Comparison of ENCODE assay signal across 13 cellular contexts in genomic region chr10:86345296-86346168, GRCh38. TPM values are rescaled to one million over a fixed set of nuclear protein-coding genes. Genes with fewer than 3 reads are reported as not detected.
DNase-seq lines count a peak whose midpoint lies in the region; TF ChIP-seq lines count a peak whose summit lies in the region.
"Had no signal": no experiment of that assay in that cellular context is flagged by ENCODE, and none has a peak within 500 bp of the region (broad histone marks: within the 10 kb centered on the region; RNA-seq: fewer than 3 reads in every experiment).

No MANE protein-coding gene starts in this region.

- H2AFZ ChIP-seq in mammary epithelial cell (ENCODE audit: low read depth, low read length): no peak overlapping the region

- H3K27me3 ChIP-seq in mammary epithelial cell (ENCODE audit: insufficient read depth, low read length): no peaks in the 10 kb centered on the region

- no TSS peak for BruUV-seq in mammary epithelial cell (replicated peaks; lab: Mats Ljungman, UMichigan)

- dilution Hi-C loops in mammary epithelial cell (cut with HindIII; ENCODE audit: low sequenced_read_pairs): no loop called here

- no peak overlapping the region for H3K4me2 ChIP-seq in mammary epithelial cell (ENCODE audit: insufficient read depth, low read depth, low read length)

- H3K9ac ChIP-seq in mammary epithelial cell (ENCODE audit: insufficient read depth, low read length): no peak overlapping the region

- CTCF ChIA-PET in HEK293 (lab: Yijun Ruan, JAX) (interaction anchor here (0.9 kb wide), 1 partner anchor 10 kb away, joined by 3 read pairs; no protein-coding TSS in a partner anchor), mammary epithelial cell (lab: Charles Lee; ENCODE audit: low non-redundant PET) (no interaction called here)

- H3K27ac ChIP-seq in HEK293 (ENCODE audit: extremely low read depth, low read depth, low read length): no peak overlapping the region
- H3K27ac ChIP-seq in mammary epithelial cell (ENCODE audit: insufficient read depth, low read depth, low read length): no peak overlapping the region

- no peak for TF ChIP-seq CTCF in HEK293 (tag by site-specific recombination; IDR thresholded peaks at IDR 0.05)
- TF ChIP-seq CTCF in mammary epithelial cell (conservative IDR thresholded peaks at IDR 0.05 in 1 of 2, IDR thresholded peaks at IDR 0.05 in 1 of 2; ENCODE audit: extremely low read depth in 1 of 2, insufficient read depth in 1 of 2, low read depth in 1 of 2, low read length in 2 of 2): no peak
- TF ChIP-seq CTCF in GM20000 (IDR thresholded peaks at IDR 0.05; ENCODE audit: extremely low read depth, missing control alignments): no peak

- intact Hi-C loops in mammary epithelial cell (cut with micrococcal nuclease): no loop called here

- POLR2A ChIA-PET in HEK293 (lab: Yijun Ruan, JAX): no interaction called here

- H3K36me3 ChIP-seq in HEK293 (ENCODE audit: control insufficient read depth in 2 of 2, insufficient read depth in 1 of 2, low read length in 2 of 2) (no peaks in the 10 kb centered on the region), mammary epithelial cell (ENCODE audit: insufficient read depth, low read length) (no peaks in the 10 kb centered on the region)

- in situ Hi-C loops in mammary epithelial cell (cut with MboI; ENCODE audit: low sequenced_read_pairs in 2 of 2): no loop called here

- H3K4me3 ChIP-seq in HEK293 (ENCODE audit: low read depth, low read length) (no peak overlapping the region), mammary epithelial cell (replicated peaks in 1 of 3; ENCODE audit: insufficient read depth in 1 of 3, low read depth in 2 of 3, low read length in 3 of 3) (no peak overlapping the region)

- WGBS in mammary epithelial cell (ENCODE audit: low coverage, missing lambda C conversion rate): 65% methylated on average over 6 of the region's 6 CpGs

- H4K20me1 ChIP-seq in mammary epithelial cell (ENCODE audit: insufficient read depth, low read length): no peaks in the 10 kb centered on the region

- H3K4me1 ChIP-seq in HEK293 (ENCODE audit: control insufficient read depth, insufficient read depth, low read length) (no peaks in the 10 kb centered on the region), mammary epithelial cell (ENCODE audit: insufficient read depth, low read length) (peaks cover 7% of the 10 kb centered on the region)

- H3K9me3 ChIP-seq in HEK293 (ENCODE audit: control insufficient read depth, insufficient read depth, low read depth, low read length) (no peaks in the 10 kb centered on the region), mammary epithelial cell (replicated peaks; ENCODE audit: insufficient read depth, low read length) (no peaks in the 10 kb centered on the region)

- DNase-seq in AG20443 (ENCODE audit: low spot score) (peak; percentile 84), mammary epithelial cell (peak; percentile 13), myocyte (ENCODE audit: low read depth) (peak; percentile 84), NCI-H2196 treated with DMSO at 0.1 percent for 48 hours (lab: John Stamatoyannopoulos, UW; ENCODE audit: unreplicated experiment) (no peak), NOMO-1 treated with DMSO at 0.1 percent for 48 hours (lab: John Stamatoyannopoulos, UW; ENCODE audit: unreplicated experiment) (no peak), GM20000 (ENCODE audit: low spot score) (no peak), pons (ENCODE audit: low spot score) (no peak)
- DNase-seq: activated CD4-positive, alpha-beta T cell treated with anti-CD3 and anti-CD28 coated beads, Interleukin-2, amount 10 ng/mL, durations not matched to agents 7 days and 5 days; activated naive CD4-positive, alpha-beta T cell treated with anti-CD3 and anti-CD28 coated beads for 36 hours; CD4-positive, alpha-beta memory T cell; NCI-H1417 treated with DMSO at 0.1 percent for 48 hours; stimulated activated CD8-positive, alpha-beta memory T cell treated with anti-CD3 and anti-CD28 coated beads, Interleukin-4, amount 100 ng/mL, for 48 hours had no signal

- H3K79me2 ChIP-seq in mammary epithelial cell (ENCODE audit: insufficient read depth, low read length): no peaks in the 10 kb centered on the region

TF ChIP-seq in HEK293, 187 proteins besides CTCF, POLR2A, EP300 and RAD21:
- TF ChIP-seq ZNF544 (tag by site-specific recombination; IDR thresholded peaks at IDR 0.05): no peak
- TF ChIP-seq REST (tag by site-specific recombination; IDR thresholded peaks at IDR 0.05): peak; percentile 89
- no peak for TF ChIP-seq PRDM10 (tag by site-specific recombination; IDR thresholded peaks at IDR 0.05)
- TF ChIP-seq SALL2 (tag by site-specific recombination; IDR thresholded peaks at IDR 0.05; ENCODE audit: borderline replicate concordance): no peak
- no peak for TF ChIP-seq ZNF747 (tag by site-specific recombination; IDR thresholded peaks at IDR 0.05)
- TF ChIP-seq ZNF48 (tag by site-specific recombination; IDR thresholded peaks at IDR 0.05): no peak

RNA-seq across cellular contexts. Expression of gene GRID1, which starts 21.1 kb away (rescaled TPM):
- total RNA-seq in mammary epithelial cell: under 1 TPM in 1 of 2 donors, not detected in 1; under 0.01 TPM
- polyA plus RNA-seq in mammary epithelial cell: 0.02 TPM
- not detected for polyA minus RNA-seq in mammary epithelial cell
- total RNA-seq in myocyte: not detected in 2 replicates
- polyA plus RNA-seq in myocyte (2012): 0.03 TPM
- total RNA-seq: activated CD4-positive, alpha-beta T cell treated with anti-CD3 and anti-CD28 coated beads, Interleukin-2, amount 10 ng/mL, durations not matched to agents 7 days and 5 days; activated naive CD4-positive, alpha-beta T cell treated with anti-CD3 and anti-CD28 coated beads for 36 hours; CD4-positive, alpha-beta memory T cell had no signal
- polyA plus RNA-seq: CD4-positive, alpha-beta memory T cell had no signal

Comparison
In these comparisons a context has a peak if more than half of its experiments do, and no peak if none do; other contexts are left out.
1. DNase-seq: peak in AG20443 (single experiment), mammary epithelial cell (single experiment) and myocyte (single experiment); none in NCI-H2196 treated with DMSO at 0.1 percent for 48 hours (single experiment), NOMO-1 treated with DMSO at 0.1 percent for 48 hours (single experiment), GM20000 (single experiment) and pons (single experiment).